8 cellular contexts compared by ENCODE assay signal in the genomic region with DNA sequence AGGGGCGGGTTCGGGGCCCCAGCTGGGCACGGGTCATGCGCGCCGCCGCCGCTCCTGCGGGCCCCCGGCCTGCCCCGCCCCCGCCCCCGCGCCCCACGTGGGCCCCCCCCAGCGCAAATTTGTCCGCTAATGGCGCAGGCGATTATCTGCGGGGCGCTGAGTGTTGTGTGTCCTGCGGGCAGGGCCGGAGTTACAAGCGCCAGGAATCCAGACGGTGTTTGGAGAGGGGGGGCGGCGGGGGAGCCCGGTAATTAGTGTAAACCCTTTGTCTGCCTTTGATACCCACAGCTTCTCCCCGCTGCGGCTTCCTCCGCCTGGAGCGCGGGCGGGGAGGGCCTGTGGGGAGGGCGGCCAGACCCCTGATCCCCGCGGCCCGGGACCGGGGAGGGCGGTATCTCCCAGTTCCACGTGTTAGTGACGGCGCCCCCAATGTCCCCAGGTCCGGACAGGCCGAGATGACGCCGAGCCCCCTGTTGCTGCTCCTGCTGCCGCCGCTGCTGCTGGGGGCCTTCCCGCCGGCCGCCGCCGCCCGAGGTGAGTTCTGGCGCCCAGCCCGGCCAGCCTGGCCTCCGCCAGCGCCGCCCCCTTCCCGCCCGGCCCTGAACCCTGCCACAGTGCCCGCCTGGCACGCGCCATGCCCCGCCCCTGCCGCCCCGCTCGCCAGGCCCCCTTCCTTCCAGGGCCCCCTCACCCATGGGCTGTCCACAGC. TPM values are rescaled to one million over a fixed set of nuclear protein-coding genes. Genes with fewer than 3 reads are reported as not detected.
DNase-seq lines count a peak whose midpoint lies in the region; ATAC-seq, FAIRE-seq and TF ChIP-seq lines count a peak whose summit lies in the region.

No MANE protein-coding gene starts in this region.

- H3K36me3 ChIP-seq in Caco-2 (ENCODE audit: control insufficient read depth, insufficient read depth, low read length) (no peaks in the 10 kb centered on the region), hepatocyte (replicated peaks; ENCODE audit: insufficient read depth, low read depth) (no peaks in the 10 kb centered on the region), small intestine (ENCODE audit: control insufficient read depth in 2 of 2, insufficient read depth in 2 of 2, low read length in 2 of 2) (no peaks in the 10 kb centered on the region)

- no peak overlapping the region for H2AFZ ChIP-seq in hepatocyte

- peak overlapping the region; percentile 33 for H3K4me3 Mint-ChIP-seq in Caco-2 (ENCODE audit: unreplicated experiment)

- no peaks in the 10 kb centered on the region for H3K9me3 ChIP-seq in Caco-2
- H3K9me3 ChIP-seq in hepatocyte (ENCODE audit: low read depth) = no peaks in the 10 kb centered on the region
- no peaks in the 10 kb centered on the region for H3K9me3 ChIP-seq in small intestine (ENCODE audit: control insufficient read depth, low read depth)

- intact Hi-C loops in Caco-2 (cut with micrococcal nuclease; ENCODE audit: unreplicated experiment) = no loop called here

- H3K4me2 ChIP-seq in hepatocyte = peak overlapping the region; percentile 90

- no peak overlapping the region for H3K27ac ChIP-seq in hepatocyte
- no peak overlapping the region for H3K27ac ChIP-seq in small intestine (ENCODE audit: low read depth in 1 of 2, low read length in 1 of 2)

- WGBS in hepatocyte (ENCODE audit: low lambda C conversion rate, missing lambda C conversion rate) = 7% methylated on average over 22 of the region's 69 CpGs
- 0 to 2% (median 1%) methylated on average over 49 to 69 of the region's 69 CpGs for WGBS in small intestine, 3 donors

- TF ChIP-seq CTCF in Caco-2 (IDR thresholded peaks at IDR 0.05; ENCODE audit: insufficient read depth in 1 of 2, low read depth in 1 of 2, low read length in 1 of 2, severe bottlenecking in 1 of 2, unreplicated experiment in 1 of 2) (no peak), hepatocyte (IDR thresholded peaks at IDR 0.05; ENCODE audit: poor library complexity) (no peak)

- CTCF ChIA-PET in Caco-2 (lab: Charles Lee) = interaction anchor here (1.2 kb wide), 1 partner anchor 80 kb away, joined by 4 read pairs; the partner anchor contains the start of genes GAK and TMEM175

- peaks cover 11% of the 10 kb centered on the region for H3K36me3 Mint-ChIP-seq in Caco-2 (ENCODE audit: insufficient read depth, unreplicated experiment)

- peaks cover 9% of the 10 kb centered on the region for H3K79me2 ChIP-seq in hepatocyte

- no peak for FAIRE-seq in small intestine (lab: Jason Lieb, UNC)

- ATAC-seq in HG02885 (IDR thresholded peaks at IDR 0.05; ENCODE audit: poor library complexity, unreplicated experiment) (no peak), GM18870 (IDR thresholded peaks at IDR 0.05; ENCODE audit: unreplicated experiment) (no peak), GM21576 (IDR thresholded peaks at IDR 0.05; ENCODE audit: unreplicated experiment) (no peak)

- peaks cover 6% of the 10 kb centered on the region for H3K4me1 Mint-ChIP-seq in Caco-2 (ENCODE audit: low read depth, unreplicated experiment)

- H3K27me3 ChIP-seq in Caco-2 (replicated peaks; ENCODE audit: control insufficient read depth, insufficient read depth, low read length) = no peaks in the 10 kb centered on the region
- peaks cover 18% of the 10 kb centered on the region for H3K27me3 ChIP-seq in hepatocyte
- H3K27me3 ChIP-seq in small intestine (ENCODE audit: control insufficient read depth in 2 of 2, insufficient read depth in 2 of 2, low read length in 2 of 2) = no peaks in the 10 kb centered on the region

- H3K4me1 ChIP-seq in Caco-2 = peaks cover 13% of the 10 kb centered on the region
- peaks cover 11% of the 10 kb centered on the region for H3K4me1 ChIP-seq in hepatocyte (ENCODE audit: insufficient read depth)
- H3K4me1 ChIP-seq in small intestine (ENCODE audit: control insufficient read depth in 2 of 2, insufficient read depth in 1 of 2, low read depth in 1 of 2, low read length in 1 of 2) = peaks cover 0 to 4% of the 10 kb centered on the region in 2 donors

- peaks cover 3% of the 10 kb centered on the region for H3K27me3 Mint-ChIP-seq in Caco-2 (ENCODE audit: insufficient read depth, unreplicated experiment)

- H3K4me3 ChIP-seq in Caco-2 (ENCODE audit: low read depth, low read length) = peak overlapping the region; percentile 44
- peak overlapping the region; percentile 57 for H3K4me3 ChIP-seq in hepatocyte
- H3K4me3 ChIP-seq in small intestine (ENCODE audit: low read depth in 1 of 2, low read length in 2 of 2) = peak overlapping the region; percentile 54 to 80

- peaks cover 2% of the 10 kb centered on the region for H3K9me3 Mint-ChIP-seq in Caco-2 (ENCODE audit: unreplicated experiment)

- DNase-seq in Caco-2 (peak in 1 of 2 experiments; percentile 43), NCI-H2196 treated with DMSO at 0.1 percent for 48 hours (lab: John Stamatoyannopoulos, UW; ENCODE audit: unreplicated experiment) (peak; percentile 25), hepatocyte (ENCODE audit: low spot score) (peak; percentile 70), small intestine (peak; percentile 27)
- peak; percentile 14 for DNase-seq in activated T-helper 9 cell treated with anti-CD3 and anti-CD28 coated beads, Interleukin-2, amount 50 U/mL, for 16 hours (ENCODE audit: low read depth)

- POLR2A ChIA-PET in Caco-2 (lab: Charles Lee) = interaction anchor here (0.7 kb wide), 1 partner anchor 779 kb away, joined by 7 read pairs; no protein-coding TSS in a partner anchor

- no peaks in the 10 kb centered on the region for H3K9me2 ChIP-seq in hepatocyte (replicated peaks; ENCODE audit: insufficient read depth)

- no peak overlapping the region for H3K27ac Mint-ChIP-seq in Caco-2 (ENCODE audit: unreplicated experiment)

- no TSS peak for BruUV-seq in Caco-2 (replicated peaks; lab: Mats Ljungman, UMichigan)

- no peaks in the 10 kb centered on the region for H4K20me1 ChIP-seq in hepatocyte (ENCODE audit: insufficient read depth, poor library complexity, severe bottlenecking)

RNA-seq across cellular contexts. Expression of gene FGFRL1, which starts 0.8 kb away (rescaled TPM):
- total RNA-seq in Caco-2 (2022) (25.4 and 26.0 TPM in 2 replicates), hepatocyte (23.1 and 28.1 TPM in 2 replicates)
- polyA plus RNA-seq in hepatocyte (27.8 and 34.0 TPM in 2 replicates), small intestine (10 to 100 TPM in 1 of 3 donors, 1 to 10 TPM in 2; 1.8 to 10.9 (median 4.1) TPM)

RNA-seq across cellular contexts. Expression of gene SLC26A1, which starts 19.0 kb away (rescaled TPM):
- total RNA-seq in Caco-2 (2022) (8.7 and 9.6 TPM in 2 replicates), hepatocyte (11.9 and 12.6 TPM in 2 replicates)
- polyA plus RNA-seq in hepatocyte (9.0 and 9.1 TPM in 2 replicates), small intestine (1 to 10 TPM in 2 of 3 donors, under 1 TPM in 1; 0.54 to 3.0 (median 2.5) TPM)

RNA-seq across cellular contexts. Expression of gene IDUA, which starts 25.3 kb away (rescaled TPM):
- total RNA-seq in Caco-2 (2022) (26.4 and 26.9 TPM in 2 replicates), hepatocyte (13.1 and 15.5 TPM in 2 replicates)
- polyA plus RNA-seq in hepatocyte (82.6 and 103 TPM in 2 replicates), small intestine (10 to 100 TPM; 10.8 to 13.2 (median 13.0) TPM)

RNA-seq across cellular contexts. Expression of gene DGKQ, which starts 38.8 kb away (rescaled TPM):
- total RNA-seq in Caco-2 (2022) (13.9 and 14.1 TPM in 2 replicates), hepatocyte (13.8 and 17.4 TPM in 2 replicates)
- polyA plus RNA-seq in hepatocyte (20.7 and 21.1 TPM in 2 replicates), small intestine (10 to 100 TPM; 18.9 to 42.3 (median 31.6) TPM)
